Comparison of ENCODE assay signal across 18 cellular contexts in genomic region chr7:42164946-42165345, GRCh38.
DNase-seq lines count a peak whose midpoint lies in the region; ATAC-seq, FAIRE-seq and TF ChIP-seq lines count a peak whose summit lies in the region.
"Had no signal": no experiment of that assay in that cellular context is flagged by ENCODE, and none has a peak within 500 bp of the region (broad histone marks: within the 10 kb centered on the region; RNA-seq: fewer than 3 reads in every experiment).

No MANE protein-coding gene starts in this region.

- H3K4me1 Mint-ChIP-seq in stimulated activated memory B cell treated with anti-CD40 and anti-IgM and Interleukin-4, amounts not matched to agents 10 μg/mL and 1 μg/mL and 100 μg/mL, for 72 hours: no peaks in the 10 kb centered on the region
- H3K4me1 Mint-ChIP-seq: B cell; CD4-positive, CD25-positive, alpha-beta regulatory T cell; CD8-positive, alpha-beta memory T cell had no signal

- intact Hi-C loops in endothelial cell of umbilical vein (cut with micrococcal nuclease) (no loop called here), thyroid gland (cut with DNase I) (loop anchor here (5.0 kb wide), 1 partner anchor 62 kb away; no protein-coding TSS in a partner anchor)

- TF ChIP-seq CTCF in endothelial cell of umbilical vein (IDR thresholded peaks at IDR 0.05; ENCODE audit: extremely low read depth in 1 of 2, insufficient read depth in 1 of 2, low read depth in 1 of 2, low read length in 2 of 2) (no peak), thyroid gland (IDR thresholded peaks at IDR 0.05) (peak in 5 of 6 experiments; percentile 17 to 96 (median 55)), D721Med (IDR thresholded peaks at IDR 0.05; ENCODE audit: insufficient read depth, missing control alignments) (no peak)

- peak overlapping the region; percentile 36 for H3K4me2 ChIP-seq in BLaER1
- H3K4me2 ChIP-seq in endothelial cell of umbilical vein (ENCODE audit: insufficient read depth, low read length): no peak overlapping the region
- H3K4me2 ChIP-seq: GM23338 had no signal

- H3K4me1 ChIP-seq in BLaER1 (peaks cover 18% of the 10 kb centered on the region), endothelial cell of umbilical vein (ENCODE audit: control insufficient read depth, extremely low read depth, insufficient read depth, low read length) (no peaks in the 10 kb centered on the region), thyroid gland (peaks cover 40 to 49% of the 10 kb centered on the region in 2 donors)

- H3K27ac ChIP-seq in BLaER1: no peak overlapping the region
- no peak overlapping the region for H3K27ac ChIP-seq in endothelial cell of umbilical vein (ENCODE audit: insufficient read depth, low read depth, low read length)
- peak overlapping the region; percentile 62 to 69 (median 62) for H3K27ac ChIP-seq in thyroid gland

- CTCF ChIA-PET in endothelial cell of umbilical vein (lab: Charles Lee): no interaction called here

- dilution Hi-C loops in endothelial cell of umbilical vein (cut with MboI; ENCODE audit: extremely low pct_ligation_motif_present, low sequenced_read_pairs): no loop called here

- no peak for ATAC-seq in stimulated activated memory B cell treated with anti-CD40 and anti-IgM and Interleukin-4, amounts not matched to agents 10 μg/mL and 1 μg/mL and 100 μg/mL, for 72 hours
- ATAC-seq: GM23338 had no signal

- H3K27me3 ChIP-seq in BLaER1: no peaks in the 10 kb centered on the region
- H3K27me3 ChIP-seq in endothelial cell of umbilical vein (ENCODE audit: control insufficient read depth in 2 of 2, insufficient read depth in 2 of 2, low read length in 2 of 2): no peaks in the 10 kb centered on the region
- no peaks in the 10 kb centered on the region for H3K27me3 ChIP-seq in thyroid gland

- no peaks in the 10 kb centered on the region for H3K36me3 Mint-ChIP-seq in stimulated activated memory B cell treated with anti-CD40 and anti-IgM and Interleukin-4, amounts not matched to agents 10 μg/mL and 1 μg/mL and 100 μg/mL, for 72 hours
- H3K36me3 Mint-ChIP-seq: CD4-positive, CD25-positive, alpha-beta regulatory T cell; CD8-positive, alpha-beta memory T cell had no signal

- H2AFZ ChIP-seq in endothelial cell of umbilical vein (ENCODE audit: low read depth, low read length): no peak overlapping the region
- H2AFZ ChIP-seq: GM23338 had no signal

- no peaks in the 10 kb centered on the region for H3K27me3 Mint-ChIP-seq in stimulated activated memory B cell treated with anti-CD40 and anti-IgM and Interleukin-4, amounts not matched to agents 10 μg/mL and 1 μg/mL and 100 μg/mL, for 72 hours
- H3K27me3 Mint-ChIP-seq: B cell; CD4-positive, CD25-positive, alpha-beta regulatory T cell; CD8-positive, alpha-beta memory T cell had no signal

- DNase-seq in endothelial cell of umbilical vein (ENCODE audit: low read depth, low spot score) (no peak), kidney glomerular epithelial cell (lab: John Stamatoyannopoulos, UW) (peak; percentile 49), thyroid gland (peak; percentile 71 to 80), D721Med (ENCODE audit: insufficient read length, low spot score) (no peak)
- no peak for DNase-seq in stimulated activated CD8-positive, alpha-beta memory T cell treated with anti-CD3 and anti-CD28 coated beads, Interleukin-4, amount 100 ng/mL, for 48 hours
- DNase-seq: 8988T; C1 segment of cervical spinal cord; CD4-positive, CD25-positive, alpha-beta regulatory T cell; CD8-positive, alpha-beta memory T cell; COR-L47; DMS79 treated with DMSO at 0.1 percent for 48 hours; GF-D8; HCEC 1CT had no signal

- no peaks in the 10 kb centered on the region for H3K79me2 ChIP-seq in endothelial cell of umbilical vein (ENCODE audit: control insufficient read depth, insufficient read depth, low read length)

- no peak overlapping the region for H3K27ac Mint-ChIP-seq in stimulated activated memory B cell treated with anti-CD40 and anti-IgM and Interleukin-4, amounts not matched to agents 10 μg/mL and 1 μg/mL and 100 μg/mL, for 72 hours
- H3K27ac Mint-ChIP-seq: B cell; CD4-positive, CD25-positive, alpha-beta regulatory T cell; CD8-positive, alpha-beta memory T cell; GM23338 had no signal

- FAIRE-seq in endothelial cell of umbilical vein (lab: Jason Lieb, UNC) (peak; percentile 64), D721Med (lab: Jason Lieb, UNC) (no peak)
- FAIRE-seq: H54 had no signal

- H3K9ac ChIP-seq in BLaER1: no peak overlapping the region
- no peak overlapping the region for H3K9ac ChIP-seq in endothelial cell of umbilical vein (replicated peaks; ENCODE audit: extremely low read depth, insufficient read depth, low read length)

- no peak for TF ChIP-seq POLR2A in endothelial cell of umbilical vein (IDR thresholded peaks at IDR 0.05; ENCODE audit: low read depth, low read length)
- no peak for TF ChIP-seq POLR2A in thyroid gland (IDR thresholded peaks at IDR 0.05)

- POLR2A ChIA-PET in endothelial cell of umbilical vein (lab: Charles Lee): no interaction called here

- H3K36me3 ChIP-seq in BLaER1: no peaks in the 10 kb centered on the region
- H3K36me3 ChIP-seq in endothelial cell of umbilical vein (ENCODE audit: control insufficient read depth in 2 of 2, extremely low read depth in 1 of 2, insufficient read depth in 2 of 2, low read length in 2 of 2): no peaks in the 10 kb centered on the region
- no peaks in the 10 kb centered on the region for H3K36me3 ChIP-seq in thyroid gland

- no peak overlapping the region for H3K4me3 Mint-ChIP-seq in stimulated activated memory B cell treated with anti-CD40 and anti-IgM and Interleukin-4, amounts not matched to agents 10 μg/mL and 1 μg/mL and 100 μg/mL, for 72 hours
- H3K4me3 Mint-ChIP-seq: B cell; CD4-positive, CD25-positive, alpha-beta regulatory T cell; CD8-positive, alpha-beta memory T cell; GM23338 had no signal

- H4K20me1 ChIP-seq in BLaER1 (no peaks in the 10 kb centered on the region), endothelial cell of umbilical vein (replicated peaks; ENCODE audit: control insufficient read depth, extremely low read depth, insufficient read depth, low read length) (no peaks in the 10 kb centered on the region)

- no peaks in the 10 kb centered on the region for H3K9me3 Mint-ChIP-seq in stimulated activated memory B cell treated with anti-CD40 and anti-IgM and Interleukin-4, amounts not matched to agents 10 μg/mL and 1 μg/mL and 100 μg/mL, for 72 hours
- H3K9me3 Mint-ChIP-seq: GM23338 had no signal

- H3K9me1 ChIP-seq in endothelial cell of umbilical vein (replicated peaks; ENCODE audit: control insufficient read depth, extremely low read depth, insufficient read depth, low read length): no peaks in the 10 kb centered on the region

- 27 to 46% methylated on average over 5 of the region's 5 CpGs for WGBS in thyroid gland, 2 donors

- BruUV-seq in endothelial cell of umbilical vein (replicated peaks; lab: Mats Ljungman, UMichigan): no TSS peak

- H3K4me3 ChIP-seq in BLaER1 (no peak overlapping the region), endothelial cell of umbilical vein (replicated peaks in 1 of 3; ENCODE audit: insufficient read depth in 1 of 3, low read depth in 1 of 3, low read length in 3 of 3) (no peak overlapping the region), thyroid gland (replicated peaks in 1 of 3) (no peak overlapping the region)
- H3K4me3 ChIP-seq: GM23338 had no signal

- no peaks in the 10 kb centered on the region for H3K9me3 ChIP-seq in BLaER1
- no peaks in the 10 kb centered on the region for H3K9me3 ChIP-seq in endothelial cell of umbilical vein (replicated peaks; ENCODE audit: control insufficient read depth, insufficient read depth, low read length)
- H3K9me3 ChIP-seq in thyroid gland: no peaks in the 10 kb centered on the region

TF ChIP-seq in endothelial cell of umbilical vein, 7 proteins besides CTCF, POLR2A, EP300 and RAD21:
- TF ChIP-seq JUN (IDR thresholded peaks at IDR 0.05; ENCODE audit: borderline replicate concordance, insufficient read depth, insufficient read length, low read depth) (no peak), GATA2 (IDR thresholded peaks at IDR 0.05; ENCODE audit: insufficient read depth, insufficient read length, low read depth, low read length) (no peak), FOS (IDR thresholded peaks at IDR 0.05; ENCODE audit: borderline replicate concordance, insufficient read depth, low read length) (no peak), EZH2 (IDR thresholded peaks at IDR 0.05; ENCODE audit: borderline replicate concordance, low read depth, low read length, severe bottlenecking) (no peak), MYC (IDR thresholded peaks at IDR 0.05; ENCODE audit: low read depth, low read length) (no peak), POLR2AphosphoS5 (IDR thresholded peaks at IDR 0.05; ENCODE audit: insufficient read depth, low read depth, low read length) (no peak)
- TF ChIP-seq, protein P1, sequence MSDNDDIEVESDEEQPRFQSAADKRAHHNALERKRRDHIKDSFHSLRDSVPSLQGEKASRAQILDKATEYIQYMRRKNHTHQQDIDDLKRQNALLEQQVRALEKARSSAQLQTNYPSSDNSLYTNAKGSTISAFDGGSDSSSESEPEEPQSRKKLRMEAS (IDR thresholded peaks at IDR 0.05; ENCODE audit: insufficient read depth, insufficient read length): no peak

Comparison
In these comparisons a context has a peak if more than half of its experiments do, and no peak if none do; other contexts are left out.
1. H3K27ac ChIP-seq: peak in thyroid gland (3 of 3); none in BLaER1 (single experiment) and endothelial cell of umbilical vein (single experiment).
2. DNase-seq: peak in kidney glomerular epithelial cell (single experiment) and thyroid gland (2 of 2); none in endothelial cell of umbilical vein (single experiment), D721Med (single experiment) and stimulated activated CD8-positive, alpha-beta memory T cell treated with anti-CD3 and anti-CD28 coated beads, Interleukin-4, amount 100 ng/mL, for 48 hours (single experiment).
3. CTCF ChIP-seq: peak in thyroid gland (5 of 6); none in endothelial cell of umbilical vein (0 of 2) and D721Med (single experiment).